8 cellular contexts compared by ENCODE assay signal in genomic region chr3:50292159-50292923, GRCh38. TPM values are rescaled to one million over a fixed set of nuclear protein-coding genes. Genes with fewer than 3 reads are reported as not detected.
DNase-seq lines count a peak whose midpoint lies in the region; ATAC-seq and TF ChIP-seq lines count a peak whose summit lies in the region.

A gene with protein sequence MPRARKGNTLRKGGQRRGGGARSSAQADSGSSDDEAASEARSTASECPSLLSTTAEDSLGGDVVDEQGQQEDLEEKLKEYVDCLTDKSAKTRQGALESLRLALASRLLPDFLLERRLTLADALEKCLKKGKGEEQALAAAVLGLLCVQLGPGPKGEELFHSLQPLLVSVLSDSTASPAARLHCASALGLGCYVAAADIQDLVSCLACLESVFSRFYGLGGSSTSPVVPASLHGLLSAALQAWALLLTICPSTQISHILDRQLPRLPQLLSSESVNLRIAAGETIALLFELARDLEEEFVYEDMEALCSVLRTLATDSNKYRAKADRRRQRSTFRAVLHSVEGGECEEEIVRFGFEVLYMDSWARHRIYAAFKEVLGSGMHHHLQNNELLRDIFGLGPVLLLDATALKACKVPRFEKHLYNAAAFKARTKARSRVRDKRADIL (minus strand): TSS chr3:50292429. CDS start chr3:50292274, 155 bp downstream.

- H3K27ac Mint-ChIP-seq in activated B cell treated with CpG ODN at 0.5 μM for 24 hours, result peak within 1 kb of the TSS; percentile 95

- H3K4me3 Mint-ChIP-seq in activated B cell treated with CpG ODN at 0.5 μM for 24 hours, result peak within 1 kb of the TSS; percentile 86

- peaks cover 40% of the 10 kb centered on the region for H3K36me3 Mint-ChIP-seq in activated B cell treated with CpG ODN at 0.5 μM for 24 hours (ENCODE audit: low read depth)

- H3K4me1 Mint-ChIP-seq in activated B cell treated with CpG ODN at 0.5 μM for 24 hours, result peaks cover 20% of the 10 kb centered on the region

- no peaks in the 10 kb centered on the region for H3K9me3 Mint-ChIP-seq in activated B cell treated with CpG ODN at 0.5 μM for 24 hours

- WGBS in spleen, 5 donors, result 1 to 9% (median 2%) methylated on average over 7 to 65 of the region's 65 CpGs

- H3K27me3 ChIP-seq in spleen (replicated peaks in 1 of 7), result no peaks in the 10 kb centered on the region

- in situ Hi-C loops in GM18951 (cut with MboI; ENCODE audit: low sequenced_read_pairs, unreplicated experiment), result no loop called here

- intact Hi-C loops in activated B cell treated with CpG ODN at 0.5 μM for 24 hours (cut with micrococcal nuclease) (loop anchor here (1.0 to 10.0 kb wide), 10 partner anchors 29 to 1268 kb away; partner anchors contain the start of genes AMIGO3, CYB561D2, IMPDH2 and INKA1), spleen (cut with DNase I; ENCODE audit: low total_unique reads) (no loop called here)

- DNase-seq in AG08395 (ENCODE audit: low spot score) (peak; percentile 96), NCI-H345 (lab: John Stamatoyannopoulos, UW) (peak; percentile 94), activated B cell treated with CpG ODN at 0.5 μM for 24 hours (peak; percentile 87), caudate nucleus (lab: John Stamatoyannopoulos, UW) (peak; percentile 68 to 99 (median 97)), inferior parietal cortex (ENCODE audit: extremely low spot score) (peak; percentile 95), spleen (peak; percentile 99)

- H3K4me1 ChIP-seq in spleen, result peaks cover 13 to 37% (median 27%) of the 10 kb centered on the region in 6 donors

- no peaks in the 10 kb centered on the region for H3K9me3 ChIP-seq in spleen

- TF ChIP-seq CTCF in activated B cell treated with CpG ODN at 0.5 μM for 24 hours (IDR thresholded peaks at IDR 0.05), result no peak
- TF ChIP-seq CTCF in spleen (IDR thresholded peaks at IDR 0.05 in 8 of 11, conservative IDR thresholded peaks at IDR 0.05 in 3 of 11), result peak in 4 of 11 experiments; percentile 17 to 35 (median 24)

- TF ChIP-seq POLR2A in GM18951 (IDR thresholded peaks at IDR 0.05; ENCODE audit: extremely low read depth, insufficient read depth, insufficient read length) (peak; percentile 77), spleen (IDR thresholded peaks at IDR 0.05) (peak in 1 of 3 donors; percentile 14)

- peaks cover 0 to 43% (median 30%) of the 10 kb centered on the region in 6 donors for H3K36me3 ChIP-seq in spleen

- no peaks in the 10 kb centered on the region for H3K27me3 Mint-ChIP-seq in activated B cell treated with CpG ODN at 0.5 μM for 24 hours

- peak within 1 kb of the TSS; percentile 89 to 100 (median 98) for H3K4me3 ChIP-seq in spleen

- CTCF ChIA-PET in activated B cell treated with CpG ODN at 0.5 μM for 24 hours (lab: Charles Lee), result interaction anchor here (0.6 to 1.8 kb wide), 3 partner anchors 67 to 623 kb away, joined by 4 to 5 read pairs (median 4); no protein-coding TSS in a partner anchor

- POLR2A ChIA-PET in activated B cell treated with CpG ODN at 0.5 μM for 24 hours (lab: Charles Lee), result interaction anchor here (0.9 to 2.0 kb wide), 15 partner anchors 11 to 203 kb away, joined by 3 to 25 read pairs (median 6); partner anchors contain the start of genes CYB561D2, NPRL2, RASSF1 and RBM5

- H3K27ac ChIP-seq in caudate nucleus (ENCODE audit: low read depth, low read length) (peak within 1 kb of the TSS; percentile 84), spleen (peak within 1 kb of the TSS; percentile 67 to 88 (median 79))

- peak; percentile 89 for ATAC-seq in HG03196 (IDR thresholded peaks at IDR 0.05; ENCODE audit: unreplicated experiment)
- ATAC-seq in activated B cell treated with CpG ODN at 0.5 μM for 24 hours (ENCODE audit: low read depth), result peak; percentile 99

RNA-seq across cellular contexts. Expression of the gene that starts here (rescaled TPM):
- 92.2 and 105 TPM in 2 replicates for total RNA-seq in activated B cell treated with CpG ODN at 0.5 μM for 24 hours
- 10 to 100 TPM; 40.2 to 67.6 (median 48.0) TPM for total RNA-seq in spleen
- 10 to 100 TPM; 58.4 to 76.7 (median 74.8) TPM for polyA plus RNA-seq in spleen

Comparison
In these comparisons a context has a peak if more than half of its experiments do, and no peak if none do; other contexts are left out.
1. Peak in every context shown above with its lines: DNase-seq, ATAC-seq, H3K4me3 ChIP-seq and H3K27ac ChIP-seq.